18 cellular contexts compared by ENCODE assay signal in genomic region chr10:122392835-122393234, GRCh38. TPM values are rescaled to one million over a fixed set of nuclear protein-coding genes. Genes with fewer than 3 reads are reported as not detected.
DNase-seq lines count a peak whose midpoint lies in the region; ATAC-seq, FAIRE-seq and TF ChIP-seq lines count a peak whose summit lies in the region.
"Had no signal": no experiment of that assay in that cellular context is flagged by ENCODE, and none has a peak within 500 bp of the region (broad histone marks: within the 10 kb centered on the region; RNA-seq: fewer than 3 reads in every experiment).

No MANE protein-coding gene starts in this region.

- peaks cover 0 to 5% (median 0%) of the 10 kb centered on the region in 11 donors for H3K9me3 ChIP-seq in heart right ventricle
- no peaks in the 10 kb centered on the region for H3K9me3 ChIP-seq in Panc1 (ENCODE audit: control insufficient read depth, insufficient read depth, low read depth, low read length)

- H3K4me3 ChIP-seq in heart right ventricle: no peak overlapping the region
- no peak overlapping the region for H3K4me3 ChIP-seq in Panc1 (ENCODE audit: low read depth in 2 of 2, low read length in 2 of 2)
- H3K4me3 ChIP-seq: BLaER1 treated with 17β-estradiol and CSF1 and Interleukin-3, amounts not matched to agents 10 nM and 100 nM had no signal

- CTCF ChIA-PET in Panc1 (lab: Charles Lee): no interaction called here

- intact Hi-C loops in heart right ventricle (cut with DNase I): loop anchor here in 1 of 10 donors (5.0 kb wide), 1 partner anchor 34 kb away; no protein-coding TSS in a partner anchor
- intact Hi-C loops in Right ventricle myocardium superior (cut with DNase I): no loop called here
- intact Hi-C loops in Panc1 (cut with micrococcal nuclease; ENCODE audit: unreplicated experiment): no loop called here

- peaks cover 0 to 43% (median 26%) of the 10 kb centered on the region in 9 donors for H3K4me1 ChIP-seq in heart right ventricle
- H3K4me1 ChIP-seq in Panc1 (ENCODE audit: control insufficient read depth, insufficient read depth, low read length): peaks cover 8% of the 10 kb centered on the region; the same call in 1 of the 2 replicates

- in situ Hi-C loops in Panc1 (cut with HindIII; ENCODE audit: low pct_unique_long_range_greater_than_20kb, low sequenced_read_pairs): no loop called here

- peak in 1 of 8 donors; percentile 24 for ATAC-seq in heart right ventricle
- no peak for ATAC-seq in Right ventricle myocardium superior (ENCODE audit: poor library complexity)
- ATAC-seq in Panc1: no peak
- ATAC-seq in GM18909 (IDR thresholded peaks at IDR 0.05; ENCODE audit: poor library complexity, unreplicated experiment): no peak
- ATAC-seq: CD8-positive, alpha-beta T cell; HCT116 had no signal

- BruUV-seq in Panc1 (replicated peaks; lab: Mats Ljungman, UMichigan): no TSS peak

- 73 to 74% methylated on average over 2 of the region's 2 CpGs for WGBS in heart right ventricle, 2 donors

- TF ChIP-seq CTCF in heart right ventricle (IDR thresholded peaks at IDR 0.05) (no peak), Panc1 (IDR thresholded peaks at IDR 0.05) (no peak)

- DNase-seq in heart right ventricle (no peak), Right ventricle myocardium superior (no peak), Panc1 (ENCODE audit: low read depth, low spot score) (no peak), amniotic epithelial cell (ENCODE audit: low read depth) (peak; percentile 6), amniotic stem cell (lab: John Stamatoyannopoulos, UW) (no peak), pons (ENCODE audit: low spot score) (no peak)
- DNase-seq: Calu3; CD8-positive, alpha-beta T cell; DMS79 treated with DMSO at 0.1 percent for 48 hours; GF-D8; GOT3; H7; HFFc6 had no signal

- no peaks in the 10 kb centered on the region for H3K27me3 ChIP-seq in heart right ventricle
- H3K27me3 ChIP-seq in Panc1 (ENCODE audit: control insufficient read depth, insufficient read depth, low read length): no peaks in the 10 kb centered on the region
- H3K27me3 ChIP-seq: BLaER1 treated with 17β-estradiol and CSF1 and Interleukin-3, amounts not matched to agents 10 nM and 100 nM had no signal

- POLR2A ChIA-PET in Panc1 (lab: Charles Lee): interaction anchor here (0.6 kb wide), 1 partner anchor 11 kb away, joined by 4 read pairs; no protein-coding TSS in a partner anchor

- H3K36me3 ChIP-seq in heart right ventricle (peaks cover 0 to 50% (median 20%) of the 10 kb centered on the region in 9 donors), Panc1 (ENCODE audit: control insufficient read depth, insufficient read depth, low read length) (peaks cover 42% of the 10 kb centered on the region)

- FAIRE-seq in islet of Langerhans (lab: Jason Lieb, UNC): peak; percentile 17

- H3K27ac ChIP-seq in heart right ventricle: peak overlapping the region in 9 of 10 donors; percentile 2 to 64 (median 18)
- peak overlapping the region; percentile 29; the same call in 1 of the 2 replicates for H3K27ac ChIP-seq in Panc1 (ENCODE audit: low read length)
- H3K27ac ChIP-seq: BLaER1 treated with 17β-estradiol and CSF1 and Interleukin-3, amounts not matched to agents 10 nM and 100 nM; HL-60 had no signal

RNA-seq across cellular contexts. Expression of gene PLEKHA1, which starts 18.3 kb away (rescaled TPM):
- total RNA-seq in heart right ventricle (10 to 100 TPM; 42.2 to 72.9 (median 50.2) TPM), Right ventricle myocardium superior (74.4 TPM), Panc1 (2021; ENCODE audit: unreplicated experiment) (95.5 TPM)
- 10 to 100 TPM; 16.7 to 28.5 TPM for polyA plus RNA-seq in heart right ventricle
- 52.9 TPM for polyA plus RNA-seq in Panc1 (2012; ENCODE audit: insufficient read length)
